In genomic region chr14:24673059-24673458, GRCh38 we compare ENCODE assay signal across 10 cellular contexts. TPM values are rescaled to one million over a fixed set of nuclear protein-coding genes. Genes with fewer than 3 reads are reported as not detected.
DNase-seq lines count a peak whose midpoint lies in the region; ATAC-seq, FAIRE-seq and TF ChIP-seq lines count a peak whose summit lies in the region.
"Had no signal": no experiment of that assay in that cellular context is flagged by ENCODE, and none has a peak within 500 bp of the region (broad histone marks: within the 10 kb centered on the region; RNA-seq: fewer than 3 reads in every experiment).

No MANE protein-coding gene starts in this region.

- POLR2A ChIA-PET in activated CD4-positive, alpha-beta T cell treated with anti-CD3 and anti-CD28 coated beads for 36 hours (lab: Charles Lee) = interaction anchor here (2.0 kb wide), 2 partner anchors 20 to 39 kb away, joined by 9 read pairs; partner anchors contain the start of gene GZMB

- H3K4me1 ChIP-seq in OCI-LY3 (ENCODE audit: low read length) (peaks cover 38% of the 10 kb centered on the region), small intestine (ENCODE audit: control insufficient read depth in 2 of 2, insufficient read depth in 1 of 2, low read depth in 1 of 2, low read length in 1 of 2) (no peaks in the 10 kb centered on the region), colonic mucosa (no peaks in the 10 kb centered on the region)

- H3K4me2 ChIP-seq in OCI-LY3 (ENCODE audit: low read length) = peak overlapping the region; percentile 91

- H3K9me3 ChIP-seq in OCI-LY3 (ENCODE audit: insufficient read depth, low read length) (no peaks in the 10 kb centered on the region), small intestine (ENCODE audit: control insufficient read depth, low read depth) (no peaks in the 10 kb centered on the region), colonic mucosa (no peaks in the 10 kb centered on the region)
- H3K9me3 ChIP-seq: suprapubic skin had no signal

- FAIRE-seq in small intestine (lab: Jason Lieb, UNC) = no peak

- no peaks in the 10 kb centered on the region for H3K27me3 Mint-ChIP-seq in activated CD4-positive, alpha-beta T cell treated with anti-CD3 and anti-CD28 coated beads for 36 hours

- peaks cover 82% of the 10 kb centered on the region for H3K4me1 Mint-ChIP-seq in activated CD4-positive, alpha-beta T cell treated with anti-CD3 and anti-CD28 coated beads for 36 hours

- H4K20me1 ChIP-seq in OCI-LY3 (ENCODE audit: insufficient read depth, low read length) = no peaks in the 10 kb centered on the region

- no peak overlapping the region for H2AFZ ChIP-seq in OCI-LY3 (ENCODE audit: low read depth, low read length)

- no peak for TF ChIP-seq CTCF in OCI-LY3 (IDR thresholded peaks at IDR 0.05; ENCODE audit: low read depth, low read length)
- TF ChIP-seq CTCF in colonic mucosa (IDR thresholded peaks at IDR 0.05) = no peak

- no peaks in the 10 kb centered on the region for H3K79me2 ChIP-seq in OCI-LY3 (ENCODE audit: low read length)

- peaks cover 4% of the 10 kb centered on the region for H3K36me3 Mint-ChIP-seq in activated CD4-positive, alpha-beta T cell treated with anti-CD3 and anti-CD28 coated beads for 36 hours (ENCODE audit: low read depth)

- intact Hi-C loops in activated CD4-positive, alpha-beta T cell treated with anti-CD3 and anti-CD28 coated beads for 36 hours (cut with DNase I, micrococcal nuclease) = loop anchor here (1.0 to 10.0 kb wide), 5 partner anchors 39 to 428 kb away; partner anchors contain the start of genes GZMB (in 2 of the 2), RABGGTA (in 1 of the 2), SDR39U1 (in 1 of the 2) and TINF2 (in 1 of the 2)
- intact Hi-C loops in colonic mucosa (cut with DNase I) = loop anchor here (10.0 kb wide), 1 partner anchor 188 kb away; no protein-coding TSS in a partner anchor

- H3K27ac Mint-ChIP-seq in activated CD4-positive, alpha-beta T cell treated with anti-CD3 and anti-CD28 coated beads for 36 hours = peak overlapping the region; percentile 99

- CTCF ChIA-PET in activated CD4-positive, alpha-beta T cell treated with anti-CD3 and anti-CD28 coated beads for 36 hours (lab: Charles Lee) = interaction anchor here (0.7 to 3.1 kb wide), 6 partner anchors 9 to 38 kb away, joined by 3 to 14 read pairs (median 4); no protein-coding TSS in a partner anchor

- peak overlapping the region; percentile 71 for H3K9ac ChIP-seq in OCI-LY3 (ENCODE audit: low read length)
- no peak overlapping the region for H3K9ac ChIP-seq in colonic mucosa (ENCODE audit: low read depth in 2 of 2, low read length in 2 of 2)

- WGBS in small intestine, 3 donors = 44 to 61% (median 53%) methylated on average over 2 of the region's 2 CpGs

- H3K36me3 ChIP-seq in OCI-LY3 (replicated peaks; ENCODE audit: low read depth, low read length) = no peaks in the 10 kb centered on the region
- H3K36me3 ChIP-seq in small intestine (ENCODE audit: control insufficient read depth in 2 of 2, insufficient read depth in 2 of 2, low read length in 2 of 2) = no peaks in the 10 kb centered on the region
- H3K36me3 ChIP-seq in colonic mucosa = no peaks in the 10 kb centered on the region
- H3K36me3 ChIP-seq: suprapubic skin had no signal

- ATAC-seq in activated CD4-positive, alpha-beta T cell treated with anti-CD3 and anti-CD28 coated beads for 36 hours = no peak
- peak; percentile 63 for ATAC-seq in HG02852 (IDR thresholded peaks at IDR 0.05; ENCODE audit: unreplicated experiment)

- H3K27me3 ChIP-seq in OCI-LY3 (ENCODE audit: low read depth, low read length) (no peaks in the 10 kb centered on the region), small intestine (ENCODE audit: control insufficient read depth in 2 of 2, insufficient read depth in 2 of 2, low read length in 2 of 2) (no peaks in the 10 kb centered on the region), colonic mucosa (no peaks in the 10 kb centered on the region)
- H3K27me3 ChIP-seq: suprapubic skin had no signal

- DNase-seq in activated CD4-positive, alpha-beta T cell treated with anti-CD3 and anti-CD28 coated beads for 36 hours = no peak
- DNase-seq in activated CD4-positive, alpha-beta T cell treated with anti-CD3 and anti-CD28 coated beads, Interleukin-2, amount 50 U/mL, for 1 hour = no peak
- DNase-seq in small intestine = no peak
- DNase-seq in KG1 (lab: John Stamatoyannopoulos, UW) = no peak
- no peak for DNase-seq in colonic mucosa
- DNase-seq in occipital lobe (lab: John Stamatoyannopoulos, UW) = no peak
- DNase-seq: 8988T had no signal

- peak overlapping the region; percentile 70 for H3K4me3 ChIP-seq in OCI-LY3 (ENCODE audit: low read length)
- H3K4me3 ChIP-seq in small intestine (ENCODE audit: low read depth in 1 of 2, low read length in 2 of 2) = no peak overlapping the region
- H3K4me3 ChIP-seq in colonic mucosa = no peak overlapping the region
- H3K4me3 ChIP-seq: suprapubic skin had no signal

- H3K27ac ChIP-seq in OCI-LY3 (ENCODE audit: low read length) (peak overlapping the region; percentile 97), small intestine (ENCODE audit: low read depth in 1 of 2, low read length in 1 of 2) (peak overlapping the region; percentile 37 to 82), colonic mucosa (no peak overlapping the region)
- H3K27ac ChIP-seq: suprapubic skin had no signal

- H3K9me3 Mint-ChIP-seq in activated CD4-positive, alpha-beta T cell treated with anti-CD3 and anti-CD28 coated beads for 36 hours (ENCODE audit: low read depth) = no peaks in the 10 kb centered on the region

- peak overlapping the region; percentile 66 for H3K4me3 Mint-ChIP-seq in activated CD4-positive, alpha-beta T cell treated with anti-CD3 and anti-CD28 coated beads for 36 hours

RNA-seq across cellular contexts. Expression of gene GZMB, which starts 39.1 kb away (rescaled TPM):
- total RNA-seq in activated CD4-positive, alpha-beta T cell treated with anti-CD3 and anti-CD28 coated beads for 36 hours = 1,000 to 10,000 TPM; 2,147 to 3,062 TPM
- polyA plus RNA-seq in small intestine = 1 to 10 TPM in 2 of 3 donors, not detected in 1; 1.6 to 1.7 TPM
- 1 to 10 TPM; 1.1 to 3.0 TPM for total RNA-seq in colonic mucosa
- not detected for total RNA-seq in occipital lobe

Comparison
In these comparisons a context has a peak if more than half of its experiments do, and no peak if none do; other contexts are left out.
1. RNA of gene GZMB, which starts 39.1 kb away (total RNA-seq): 2,147 to 3,062 TPM in activated CD4-positive, alpha-beta T cell treated with anti-CD3 and anti-CD28 coated beads for 36 hours; 1.1 to 3.0 TPM in colonic mucosa and not detected in occipital lobe (single experiment); every median in the first group is over 100 times any median in the second.